Comparison of ENCODE assay signal across 16 cellular contexts in genomic region chr15:67103432-67103831, GRCh38. TPM values are rescaled to one million over a fixed set of nuclear protein-coding genes. Genes with fewer than 3 reads are reported as not detected.
A peak's percentile ranks its signal among the peaks of the same experiment; 100 is the strongest.
DNase-seq lines count a peak whose midpoint lies in the region; ATAC-seq lines count a peak whose summit lies in the region.
"Had no signal": no experiment of that assay in that cellular context is flagged by ENCODE, and none has a peak within 500 bp of the region (broad histone marks: within the 10 kb centered on the region; RNA-seq: fewer than 3 reads in every experiment).

No MANE protein-coding gene starts in this region.

- peaks cover 13% of the 10 kb centered on the region for H3K36me3 Mint-ChIP-seq in stimulated activated naive CD8-positive, alpha-beta T cell treated with anti-CD3 and anti-CD28 coated beads, Interleukin-15, Interleukin-2, amounts not matched to agents 100 ng/mL and 50 ng/mL, for 24 hours (ENCODE audit: low read depth)
- H3K36me3 Mint-ChIP-seq in activated T-helper 1 cell treated with anti-CD3 and anti-CD28 coated beads, Interleukin-12 subunit alpha, Interleukin-12 subunit beta, Interleukin-2, Interleukin-4 antibody, amounts not matched to agents 30 ng/mL and 10 ng/mL and 1 ng/mL, durations not matched to agents 14 hours and 24 hours and 36 hours (ENCODE audit: low read depth): peaks cover 50% of the 10 kb centered on the region

- H3K4me1 Mint-ChIP-seq in stimulated activated naive CD8-positive, alpha-beta T cell treated with anti-CD3 and anti-CD28 coated beads, Interleukin-15, Interleukin-2, amounts not matched to agents 100 ng/mL and 50 ng/mL, for 24 hours (ENCODE audit: low read depth): peaks cover 19% of the 10 kb centered on the region
- H3K4me1 Mint-ChIP-seq in activated T-helper 1 cell treated with anti-CD3 and anti-CD28 coated beads, Interleukin-12 subunit alpha, Interleukin-12 subunit beta, Interleukin-2, Interleukin-4 antibody, amounts not matched to agents 30 ng/mL and 10 ng/mL and 1 ng/mL, durations not matched to agents 14 hours and 24 hours and 36 hours (ENCODE audit: low read depth): peaks cover 50% of the 10 kb centered on the region

- H3K4me3 Mint-ChIP-seq in stimulated activated naive CD8-positive, alpha-beta T cell treated with anti-CD3 and anti-CD28 coated beads, Interleukin-15, Interleukin-2, amounts not matched to agents 100 ng/mL and 50 ng/mL, for 24 hours: peak overlapping the region; percentile 38
- no peak overlapping the region for H3K4me3 Mint-ChIP-seq in activated T-helper 1 cell treated with anti-CD3 and anti-CD28 coated beads, Interleukin-12 subunit alpha, Interleukin-12 subunit beta, Interleukin-2, Interleukin-4 antibody, amounts not matched to agents 30 ng/mL and 10 ng/mL and 1 ng/mL, durations not matched to agents 14 hours and 24 hours and 36 hours
- H3K4me3 Mint-ChIP-seq: activated naive CD4-positive, alpha-beta T cell treated with anti-CD3 and anti-CD28 coated beads, Interleukin-2, amount 10 ng/mL, durations not matched to agents 7 days and 5 days; neural crest cell had no signal

- peak overlapping the region; percentile 21 for H3K27ac ChIP-seq in muscle layer of colon (ENCODE audit: low read depth, low read length)

- H3K27me3 ChIP-seq in muscle layer of colon (ENCODE audit: control insufficient read depth in 1 of 2, insufficient read depth in 2 of 2, low read length in 2 of 2): no peaks in the 10 kb centered on the region

- H3K27me3 Mint-ChIP-seq in stimulated activated naive CD8-positive, alpha-beta T cell treated with anti-CD3 and anti-CD28 coated beads, Interleukin-15, Interleukin-2, amounts not matched to agents 100 ng/mL and 50 ng/mL, for 24 hours: no peaks in the 10 kb centered on the region
- no peaks in the 10 kb centered on the region for H3K27me3 Mint-ChIP-seq in activated T-helper 1 cell treated with anti-CD3 and anti-CD28 coated beads, Interleukin-12 subunit alpha, Interleukin-12 subunit beta, Interleukin-2, Interleukin-4 antibody, amounts not matched to agents 30 ng/mL and 10 ng/mL and 1 ng/mL, durations not matched to agents 14 hours and 24 hours and 36 hours (ENCODE audit: insufficient read depth)
- H3K27me3 Mint-ChIP-seq: activated naive CD4-positive, alpha-beta T cell treated with anti-CD3 and anti-CD28 coated beads, Interleukin-2, amount 10 ng/mL, durations not matched to agents 7 days and 5 days had no signal

- H3K4me1 ChIP-seq in muscle layer of colon (ENCODE audit: insufficient read depth, low read length): peaks cover 79% of the 10 kb centered on the region

- no peak overlapping the region for H3K9ac ChIP-seq in muscle layer of colon (ENCODE audit: low read length)

- H3K4me3 ChIP-seq in muscle layer of colon (ENCODE audit: low read depth in 1 of 2, low read length in 2 of 2): no peak overlapping the region
- H3K4me3 ChIP-seq: coronary artery had no signal

- peak overlapping the region; percentile 70 for H3K27ac Mint-ChIP-seq in stimulated activated naive CD8-positive, alpha-beta T cell treated with anti-CD3 and anti-CD28 coated beads, Interleukin-15, Interleukin-2, amounts not matched to agents 100 ng/mL and 50 ng/mL, for 24 hours
- peak overlapping the region; percentile 83 for H3K27ac Mint-ChIP-seq in activated T-helper 1 cell treated with anti-CD3 and anti-CD28 coated beads, Interleukin-12 subunit alpha, Interleukin-12 subunit beta, Interleukin-2, Interleukin-4 antibody, amounts not matched to agents 30 ng/mL and 10 ng/mL and 1 ng/mL, durations not matched to agents 14 hours and 24 hours and 36 hours
- H3K27ac Mint-ChIP-seq: activated naive CD4-positive, alpha-beta T cell treated with anti-CD3 and anti-CD28 coated beads, Interleukin-2, amount 10 ng/mL, durations not matched to agents 7 days and 5 days had no signal

- intact Hi-C loops in activated T-helper 1 cell treated with anti-CD3 and anti-CD28 coated beads, Interleukin-12 subunit alpha, Interleukin-12 subunit beta, Interleukin-2, Interleukin-4 antibody, amounts not matched to agents 30 ng/mL and 10 ng/mL and 1 ng/mL, durations not matched to agents 14 hours and 24 hours and 36 hours (cut with micrococcal nuclease): loop anchor here (2.0 kb wide), 1 partner anchor 71 kb away; no protein-coding TSS in a partner anchor

- no peak for DNase-seq in stimulated activated naive CD8-positive, alpha-beta T cell treated with anti-CD3 and anti-CD28 coated beads, Interleukin-15, Interleukin-2, amounts not matched to agents 100 U/mL and 50 U/mL, for 24 hours
- DNase-seq in activated T-helper 1 cell treated with anti-CD3 and anti-CD28 coated beads, Interleukin-12 subunit alpha, Interleukin-12 subunit beta, Interleukin-2, Interleukin-4 antibody, amounts not matched to agents 30 ng/mL and 10 ng/mL and 1 ng/mL, durations not matched to agents 14 hours and 24 hours and 36 hours (ENCODE audit: low spot score): no peak
- DNase-seq in activated effector memory CD4-positive, alpha-beta T cell treated with anti-CD3 and anti-CD28 coated beads, Interleukin-2, amount 50 U/mL, for 16 hours: no peak
- DNase-seq in NCI-H1105 treated with DMSO at 0.1 percent for 48 hours (lab: John Stamatoyannopoulos, UW): no peak
- DNase-seq: foreskin fibroblast, kidney, NCI-H1092, NCI-H526, SIG-M5 had no signal

- no peaks in the 10 kb centered on the region for H3K36me3 ChIP-seq in muscle layer of colon (ENCODE audit: insufficient read depth, low read length)

- no peaks in the 10 kb centered on the region for H3K9me3 ChIP-seq in muscle layer of colon (ENCODE audit: low read length)

- ATAC-seq in stimulated activated naive CD8-positive, alpha-beta T cell treated with anti-CD3 and anti-CD28 coated beads, Interleukin-15, Interleukin-2, amounts not matched to agents 100 U/mL and 50 U/mL, for 24 hours: no peak
- no peak for ATAC-seq in HG03565 (IDR thresholded peaks at IDR 0.05; ENCODE audit: unreplicated experiment)
- no peak for ATAC-seq in GM19324 (IDR thresholded peaks at IDR 0.05; ENCODE audit: low FRiP score, unreplicated experiment)

- no peaks in the 10 kb centered on the region for H3K9me3 Mint-ChIP-seq in stimulated activated naive CD8-positive, alpha-beta T cell treated with anti-CD3 and anti-CD28 coated beads, Interleukin-15, Interleukin-2, amounts not matched to agents 100 ng/mL and 50 ng/mL, for 24 hours
- H3K9me3 Mint-ChIP-seq in activated T-helper 1 cell treated with anti-CD3 and anti-CD28 coated beads, Interleukin-12 subunit alpha, Interleukin-12 subunit beta, Interleukin-2, Interleukin-4 antibody, amounts not matched to agents 30 ng/mL and 10 ng/mL and 1 ng/mL, durations not matched to agents 14 hours and 24 hours and 36 hours: no peaks in the 10 kb centered on the region
- H3K9me3 Mint-ChIP-seq: activated naive CD4-positive, alpha-beta T cell treated with anti-CD3 and anti-CD28 coated beads, Interleukin-2, amount 10 ng/mL, durations not matched to agents 7 days and 5 days; neural crest cell had no signal

RNA-seq across cellular contexts. Expression of gene SMAD3, which starts 38.0 kb away (rescaled TPM):
- 80.2 and 80.4 TPM in 2 replicates for total RNA-seq in activated T-helper 1 cell treated with anti-CD3 and anti-CD28 coated beads, Interleukin-12 subunit alpha, Interleukin-12 subunit beta, Interleukin-2, Interleukin-4 antibody, amounts not matched to agents 30 ng/mL and 10 ng/mL and 1 ng/mL, durations not matched to agents 14 hours and 24 hours and 36 hours
